ENCODE assay signal across 19 cellular contexts in genomic region chr5:178308541-178309092, GRCh38.
DNase-seq lines count a peak whose midpoint lies in the region; ATAC-seq and TF ChIP-seq lines count a peak whose summit lies in the region.
"Had no signal": no experiment of that assay in that cellular context is flagged by ENCODE, and none has a peak within 500 bp of the region (broad histone marks: within the 10 kb centered on the region; RNA-seq: fewer than 3 reads in every experiment).

No MANE protein-coding gene starts in this region.

- no peak overlapping the region for H3K27ac ChIP-seq in osteoblast (ENCODE audit: low read depth, low read length)
- no peak overlapping the region for H3K27ac ChIP-seq in upper lobe of right lung

- H3K4me2 ChIP-seq in osteoblast (ENCODE audit: insufficient read depth, low read length) = no peak overlapping the region

- intact Hi-C loops in Right ventricle myocardium superior (cut with DNase I) (no loop called here), left cardiac atrium (cut with DNase I) (no loop called here), upper lobe of right lung (cut with DNase I) (no loop called here)

- H3K27me3 ChIP-seq in osteoblast (ENCODE audit: insufficient read depth, low read length) = no peaks in the 10 kb centered on the region
- no peaks in the 10 kb centered on the region for H3K27me3 ChIP-seq in upper lobe of right lung

- H3K9me3 Mint-ChIP-seq in glutamatergic neuron (ENCODE audit: unreplicated experiment) = peaks cover 11% of the 10 kb centered on the region

- peaks cover 4% of the 10 kb centered on the region for H3K27me3 Mint-ChIP-seq in glutamatergic neuron (ENCODE audit: unreplicated experiment)

- ATAC-seq in Right ventricle myocardium superior (ENCODE audit: poor library complexity) (no peak), left cardiac atrium (no peak), upper lobe of right lung (no peak)

- H3K36me3 ChIP-seq in osteoblast (ENCODE audit: insufficient read depth, low read length) (no peaks in the 10 kb centered on the region), upper lobe of right lung (no peaks in the 10 kb centered on the region)

- DNase-seq in Right ventricle myocardium superior (peak; percentile 16), left cardiac atrium (no peak), glutamatergic neuron (peak; percentile 10), osteoblast (ENCODE audit: insufficient read length, low spot score, missing footprints) (peak; percentile 68), upper lobe of right lung (peak; percentile 49), retina (no peak), dedifferentiated amniotic fluid mesenchymal stem cell (ENCODE audit: extremely low spot score) (no peak), NCI-H128 (lab: John Stamatoyannopoulos, UW; ENCODE audit: unreplicated experiment) (no peak)
- DNase-seq: C1 segment of cervical spinal cord, COR-L47, DMS153, EL, GOT3, MM.1S, NCI-H1105, NCI-H187 treated with DMSO at 0.1 percent for 48 hours, NCI-H446 treated with DMSO at 0.1 percent for 48 hours, NCI-H774, SHP77 treated with DMSO at 0.1 percent for 48 hours had no signal

- TF ChIP-seq CTCF in glutamatergic neuron (IDR thresholded peaks at IDR 0.05; ENCODE audit: partially characterized antibody, unreplicated experiment) = no peak
- TF ChIP-seq CTCF in osteoblast (IDR thresholded peaks at IDR 0.05; ENCODE audit: extremely low read depth, low read depth, low read length) = no peak
- no peak for TF ChIP-seq CTCF in upper lobe of right lung (IDR thresholded peaks at IDR 0.05)

- H3K4me3 Mint-ChIP-seq in glutamatergic neuron (ENCODE audit: unreplicated experiment) = no peak overlapping the region

- H3K4me1 ChIP-seq in osteoblast (ENCODE audit: insufficient read depth, low read length) (no peaks in the 10 kb centered on the region), upper lobe of right lung (peaks cover 3% of the 10 kb centered on the region)

- H3K9me3 ChIP-seq in osteoblast (ENCODE audit: low read depth, low read length) = no peaks in the 10 kb centered on the region
- no peaks in the 10 kb centered on the region for H3K9me3 ChIP-seq in upper lobe of right lung

- H3K4me1 Mint-ChIP-seq in glutamatergic neuron (ENCODE audit: low read depth, unreplicated experiment) = peaks cover 8% of the 10 kb centered on the region

- no peaks in the 10 kb centered on the region for H4K20me1 ChIP-seq in osteoblast (ENCODE audit: insufficient read depth, low read length)

- H3K79me2 ChIP-seq in osteoblast (ENCODE audit: insufficient read depth, low read length) = no peaks in the 10 kb centered on the region

- no peak overlapping the region for H2AFZ ChIP-seq in osteoblast (ENCODE audit: low read length)

- no peak overlapping the region for H3K27ac Mint-ChIP-seq in glutamatergic neuron (ENCODE audit: unreplicated experiment)

- H3K36me3 Mint-ChIP-seq in glutamatergic neuron (ENCODE audit: unreplicated experiment) = no peaks in the 10 kb centered on the region

- H3K4me3 ChIP-seq in osteoblast (ENCODE audit: insufficient read depth, low read length) (no peak overlapping the region), upper lobe of right lung (no peak overlapping the region)

Comparison
In these comparisons a context has a peak if more than half of its experiments do, and no peak if none do; other contexts are left out.
1. DNase-seq: peak in Right ventricle myocardium superior (single experiment), glutamatergic neuron (single experiment), osteoblast (single experiment) and upper lobe of right lung (single experiment); none in left cardiac atrium (single experiment), retina (single experiment), dedifferentiated amniotic fluid mesenchymal stem cell (single experiment) and NCI-H128 (single experiment).